In genomic region chr22:50325444-50326224, GRCh38 we compare ENCODE assay signal across 11 cellular contexts. TPM values are rescaled to one million over a fixed set of nuclear protein-coding genes. Genes with fewer than 3 reads are reported as not detected.
DNase-seq lines count a peak whose midpoint lies in the region; ATAC-seq and TF ChIP-seq lines count a peak whose summit lies in the region.
"Had no signal": no experiment of that assay in that cellular context is flagged by ENCODE, and none has a peak within 500 bp of the region (broad histone marks: within the 10 kb centered on the region; RNA-seq: fewer than 3 reads in every experiment).

No MANE protein-coding gene starts in this region.

- H3K27me3 ChIP-seq in iPS-20b (ENCODE audit: insufficient read depth, low read length) (peaks cover 29% of the 10 kb centered on the region), prostate gland (replicated peaks; ENCODE audit: insufficient read depth) (no peaks in the 10 kb centered on the region)

- TF ChIP-seq POLR2A in prostate gland (IDR thresholded peaks at IDR 0.05) = no peak

- intact Hi-C loops in prostate gland (cut with DNase I) = no loop called here

- no peaks in the 10 kb centered on the region for H3K9me3 Mint-ChIP-seq in activated CD8-positive, alpha-beta T cell treated with anti-CD3 and anti-CD28 coated beads, Interleukin-2, amount 10 ng/mL, durations not matched to agents 7 days and 5 days (ENCODE audit: insufficient read depth)

- H3K9ac ChIP-seq in iPS-20b (ENCODE audit: low read depth, low read length) = peak overlapping the region; percentile 29; the same call in 1 of the 2 replicates

- H3K9me3 ChIP-seq in iPS-20b (ENCODE audit: insufficient read depth, low read depth, low read length) = no peaks in the 10 kb centered on the region
- H3K9me3 ChIP-seq in prostate gland = no peaks in the 10 kb centered on the region

- H3K4me1 Mint-ChIP-seq in activated CD8-positive, alpha-beta T cell treated with anti-CD3 and anti-CD28 coated beads, Interleukin-2, amount 10 ng/mL, durations not matched to agents 7 days and 5 days (ENCODE audit: low read depth) = peaks cover 15% of the 10 kb centered on the region

- POLR2A ChIA-PET in activated CD8-positive, alpha-beta T cell treated with anti-CD3 and anti-CD28 coated beads, Interleukin-2, amount 10 ng/mL, durations not matched to agents 7 days and 5 days (lab: Charles Lee) = interaction anchor here (1.8 kb wide), 1 partner anchor 11 kb away, joined by 4 read pairs; no protein-coding TSS in a partner anchor

- ATAC-seq in activated CD8-positive, alpha-beta T cell treated with anti-CD3 and anti-CD28 coated beads, Interleukin-2, amount 10 ng/mL, durations not matched to agents 7 days and 5 days = no peak
- no peak for ATAC-seq in GM21723 (IDR thresholded peaks at IDR 0.05; ENCODE audit: unreplicated experiment)

- CTCF ChIA-PET in activated CD8-positive, alpha-beta T cell treated with anti-CD3 and anti-CD28 coated beads, Interleukin-2, amount 10 ng/mL, durations not matched to agents 7 days and 5 days (lab: Charles Lee) = interaction anchor here (0.8 to 4.4 kb wide), 5 partner anchors 11 to 57 kb away, joined by 3 to 33 read pairs (median 6); no protein-coding TSS in a partner anchor

- H3K27ac ChIP-seq in iPS-20b (ENCODE audit: low read length) (no peak overlapping the region), prostate gland (no peak overlapping the region)

- H3K4me3 Mint-ChIP-seq in activated CD8-positive, alpha-beta T cell treated with anti-CD3 and anti-CD28 coated beads, Interleukin-2, amount 10 ng/mL, durations not matched to agents 7 days and 5 days = peak overlapping the region; percentile 78

- H3K27ac Mint-ChIP-seq in activated CD8-positive, alpha-beta T cell treated with anti-CD3 and anti-CD28 coated beads, Interleukin-2, amount 10 ng/mL, durations not matched to agents 7 days and 5 days = no peak overlapping the region

- peak overlapping the region; percentile 66; the same call in 1 of the 2 replicates for H3K4me3 ChIP-seq in iPS-20b (ENCODE audit: low read length)
- H3K4me3 ChIP-seq in prostate gland = peak overlapping the region in 1 of 2 donors; percentile 85

- peaks cover 19% of the 10 kb centered on the region for H3K27me3 Mint-ChIP-seq in activated CD8-positive, alpha-beta T cell treated with anti-CD3 and anti-CD28 coated beads, Interleukin-2, amount 10 ng/mL, durations not matched to agents 7 days and 5 days (ENCODE audit: low read depth)

- H3K36me3 ChIP-seq in iPS-20b (ENCODE audit: insufficient read depth, low read depth, low read length) (no peaks in the 10 kb centered on the region), prostate gland (no peaks in the 10 kb centered on the region)

- no peaks in the 10 kb centered on the region for H3K36me3 Mint-ChIP-seq in activated CD8-positive, alpha-beta T cell treated with anti-CD3 and anti-CD28 coated beads, Interleukin-2, amount 10 ng/mL, durations not matched to agents 7 days and 5 days (ENCODE audit: low read depth)

- peak; percentile 1 for DNase-seq in stimulated activated CD4-positive, alpha-beta T cell treated with anti-CD3 and anti-CD28 coated beads, Interleukin-1b, Interleukin-23, amount 100 ng/mL, for 48 hours
- no peak for DNase-seq in stimulated activated CD4-positive, alpha-beta T cell treated with anti-CD3 and anti-CD28 coated beads, Interleukin-2, amount 100 ng/mL, for 24 hours
- no peak for DNase-seq in activated CD8-positive, alpha-beta T cell treated with anti-CD3 and anti-CD28 coated beads, Interleukin-2, amount 10 ng/mL, durations not matched to agents 7 days and 5 days
- DNase-seq in OCI-M2 (lab: John Stamatoyannopoulos, UW; ENCODE audit: unreplicated experiment) = no peak
- DNase-seq in kidney glomerular epithelial cell (lab: John Stamatoyannopoulos, UW) = no peak
- DNase-seq in prostate gland (ENCODE audit: low spot score) = no peak
- DNase-seq: activated naive CD4-positive, alpha-beta T cell; SHP77; stimulated activated CD4-positive, alpha-beta T cell treated with anti-CD3 and anti-CD28 coated beads, Interleukin-12 subunit alpha, Interleukin-12 subunit beta, amount 100 ng/mL, for 4 hours had no signal

- WGBS in prostate gland = 76% methylated on average over 19 of the region's 19 CpGs

- no peak for TF ChIP-seq CTCF in prostate gland (IDR thresholded peaks at IDR 0.05)

- H3K4me1 ChIP-seq in iPS-20b (ENCODE audit: insufficient read depth, low read length) (no peaks in the 10 kb centered on the region), prostate gland (replicated peaks) (no peaks in the 10 kb centered on the region)

RNA-seq across cellular contexts. Expression of gene DENND6B, which starts 1.2 kb away (rescaled TPM):
- total RNA-seq in activated CD8-positive, alpha-beta T cell treated with anti-CD3 and anti-CD28 coated beads, Interleukin-2, amount 10 ng/mL, durations not matched to agents 7 days and 5 days = 1 to 10 TPM; 6.0 to 7.0 TPM
- 10 to 100 TPM in 1 of 2 donors, 1 to 10 TPM in 1; 9.6 to 19.6 TPM for total RNA-seq in prostate gland

RNA-seq across cellular contexts. Expression of gene PPP6R2, which starts 17.5 kb away (rescaled TPM):
- 10 to 100 TPM; 62.1 to 64.9 TPM for total RNA-seq in activated CD8-positive, alpha-beta T cell treated with anti-CD3 and anti-CD28 coated beads, Interleukin-2, amount 10 ng/mL, durations not matched to agents 7 days and 5 days
- 100 to 1,000 TPM in 1 of 2 donors, 10 to 100 TPM in 1; 80.6 to 107 TPM for total RNA-seq in prostate gland

RNA-seq across cellular contexts. Expression of gene PLXNB2, which starts 18.2 kb away (rescaled TPM):
- total RNA-seq in activated CD8-positive, alpha-beta T cell treated with anti-CD3 and anti-CD28 coated beads, Interleukin-2, amount 10 ng/mL, durations not matched to agents 7 days and 5 days = 10 to 100 TPM; 48.4 to 49.9 TPM
- total RNA-seq in prostate gland = 100 to 1,000 TPM; 259 to 309 TPM

RNA-seq across cellular contexts. Expression of gene MAPK11, which starts 55.5 kb away (rescaled TPM):
- 10 to 100 TPM; 10.4 to 11.8 TPM for total RNA-seq in activated CD8-positive, alpha-beta T cell treated with anti-CD3 and anti-CD28 coated beads, Interleukin-2, amount 10 ng/mL, durations not matched to agents 7 days and 5 days
- 10 to 100 TPM; 11.4 to 14.1 TPM for total RNA-seq in prostate gland

Comparison
In these comparisons a context has a peak if more than half of its experiments do, and no peak if none do; other contexts are left out.
1. RNA of gene PLXNB2, which starts 18.2 kb away (total RNA-seq): 259 to 309 TPM in prostate gland; 48.4 to 49.9 TPM in activated CD8-positive, alpha-beta T cell treated with anti-CD3 and anti-CD28 coated beads, Interleukin-2, amount 10 ng/mL, durations not matched to agents 7 days and 5 days; every median in the first group is over 4 times any median in the second.